ENCODE assay signal across 1 cellular context in genomic region chr5:41641621-41642020, GRCh38.
TF ChIP-seq lines count a peak whose summit lies in the region.

No MANE protein-coding gene starts in this region.

TF ChIP-seq in Ishikawa, 13 proteins besides CTCF, POLR2A, EP300 and RAD21 (continued from another document):
- no peak for TF ChIP-seq TAF1 (IDR thresholded peaks at IDR 0.05; ENCODE audit: low read depth)
- no peak for TF ChIP-seq TCF12 (IDR thresholded peaks at IDR 0.05; ENCODE audit: low read depth)
